Comparison of ENCODE assay signal across 8 cellular contexts in genomic region chr1:145465405-145466144, GRCh38. TPM values are rescaled to one million over a fixed set of nuclear protein-coding genes. Genes with fewer than 3 reads are reported as not detected.
DNase-seq lines count a peak whose midpoint lies in the region; ATAC-seq lines count a peak whose summit lies in the region.
"Not testable (repeated sequence)": the region's sequence is repeated elsewhere in the genome, so short reads cannot be mapped to it uniquely, and the experiment has no call there.

No MANE protein-coding gene starts in this region.

- not testable (repeated sequence) for H3K27me3 Mint-ChIP-seq in CD4-positive, alpha-beta memory T cell
- H3K27me3 Mint-ChIP-seq in activated CD4-positive, alpha-beta memory T cell treated with anti-CD3 and anti-CD28 coated beads, Interleukin-2, amount 10 ng/mL, durations not matched to agents 7 days and 5 days, result peaks cover 13% of the 10 kb centered on the region

- not testable (repeated sequence) for H3K9me3 ChIP-seq in CD4-positive, alpha-beta memory T cell (ENCODE audit: control insufficient read depth in 1 of 2, low read length in 2 of 2); duodenal mucosa (ENCODE audit: control insufficient read depth in 1 of 2, low read length in 2 of 2)

- intact Hi-C loops in CD4-positive, alpha-beta memory T cell (cut with micrococcal nuclease), result not testable (repeated sequence)

- DNase-seq in CD4-positive, alpha-beta memory T cell, result peak; percentile 82 to 91 (median 88)
- DNase-seq in NCI-H774 (lab: John Stamatoyannopoulos, UW) (peak; percentile 79), medulla oblongata (ENCODE audit: extremely low spot score) (peak; percentile 54)
- DNase-seq in activated CD4-positive, alpha-beta memory T cell treated with anti-CD3 and anti-CD28 coated beads, Interleukin-2, amount 10 ng/mL, durations not matched to agents 7 days and 5 days, result peak; percentile 89
- peak; percentile 76 to 82 (median 80) for DNase-seq in stimulated activated CD4-positive, alpha-beta T cell treated with anti-CD3 and anti-CD28 coated beads, TNF-alpha, amount 100 ng/mL, for 24 hours (ENCODE audit: low read depth in 3 of 3)

- not testable (repeated sequence) for H3K4me1 ChIP-seq in CD4-positive, alpha-beta memory T cell (ENCODE audit: insufficient read depth, low read length); duodenal mucosa (ENCODE audit: control insufficient read depth in 1 of 2, insufficient read depth in 2 of 2, low read length in 2 of 2)

- POLR2A ChIA-PET in CD4-positive, alpha-beta memory T cell (lab: Charles Lee; ENCODE audit: partially characterized antibody), result interaction anchor here (0.7 to 0.9 kb wide), 3 partner anchors 40 to 395 kb away, joined by 3 to 6 read pairs (median 4); partner anchors contain the start of gene NBPF20
- POLR2A ChIA-PET in activated CD4-positive, alpha-beta memory T cell treated with anti-CD3 and anti-CD28 coated beads, Interleukin-2, amount 10 ng/mL, durations not matched to agents 7 days and 5 days (lab: Charles Lee), result interaction anchor here (0.6 to 1.2 kb wide), 9 partner anchors 37 to 1053 kb away, joined by 3 to 33 read pairs (median 4); partner anchors contain the start of gene NBPF20

- not testable (repeated sequence) for H3K36me3 ChIP-seq in CD4-positive, alpha-beta memory T cell (ENCODE audit: insufficient read depth, low read length); duodenal mucosa (ENCODE audit: control insufficient read depth in 1 of 2, insufficient read depth in 2 of 2, low read length in 2 of 2)

- not testable (repeated sequence) for H3K9me3 Mint-ChIP-seq in CD4-positive, alpha-beta memory T cell; activated CD4-positive, alpha-beta memory T cell treated with anti-CD3 and anti-CD28 coated beads, Interleukin-2, amount 10 ng/mL, durations not matched to agents 7 days and 5 days

- not testable (repeated sequence) for H3K36me3 Mint-ChIP-seq in CD4-positive, alpha-beta memory T cell; activated CD4-positive, alpha-beta memory T cell treated with anti-CD3 and anti-CD28 coated beads, Interleukin-2, amount 10 ng/mL, durations not matched to agents 7 days and 5 days (ENCODE audit: low read depth)

- CTCF ChIA-PET in CD4-positive, alpha-beta memory T cell (lab: Charles Lee; ENCODE audit: partially characterized antibody); activated CD4-positive, alpha-beta memory T cell treated with anti-CD3 and anti-CD28 coated beads, Interleukin-2, amount 10 ng/mL, durations not matched to agents 7 days and 5 days (lab: Charles Lee): not testable (repeated sequence)

- not testable (repeated sequence) for H3K4me1 Mint-ChIP-seq in CD4-positive, alpha-beta memory T cell; activated CD4-positive, alpha-beta memory T cell treated with anti-CD3 and anti-CD28 coated beads, Interleukin-2, amount 10 ng/mL, durations not matched to agents 7 days and 5 days

- H3K4me3 Mint-ChIP-seq in CD4-positive, alpha-beta memory T cell, result peak overlapping the region; percentile 89 to 99 (median 95)
- H3K4me3 Mint-ChIP-seq in activated CD4-positive, alpha-beta memory T cell treated with anti-CD3 and anti-CD28 coated beads, Interleukin-2, amount 10 ng/mL, durations not matched to agents 7 days and 5 days, result peak overlapping the region; percentile 76

- H3K9ac ChIP-seq in duodenal mucosa (ENCODE audit: low read depth in 1 of 2, low read length in 2 of 2), result peak overlapping the region in 1 of 2 donors; percentile 44

- H3K4me3 ChIP-seq in CD4-positive, alpha-beta memory T cell (ENCODE audit: low read length in 2 of 2), result peak overlapping the region; percentile 39 to 65
- H3K4me3 ChIP-seq in duodenal mucosa (ENCODE audit: low read depth in 1 of 2, low read length in 2 of 2), result peak overlapping the region; percentile 60 to 61

- not testable (repeated sequence) for H3K27me3 ChIP-seq in CD4-positive, alpha-beta memory T cell (ENCODE audit: insufficient read depth, low read length); duodenal mucosa (ENCODE audit: control insufficient read depth in 1 of 2, insufficient read depth in 2 of 2, low read length in 2 of 2)

- peak overlapping the region; percentile 96 to 99 (median 98) for H3K27ac Mint-ChIP-seq in CD4-positive, alpha-beta memory T cell
- peak overlapping the region; percentile 91 for H3K27ac Mint-ChIP-seq in activated CD4-positive, alpha-beta memory T cell treated with anti-CD3 and anti-CD28 coated beads, Interleukin-2, amount 10 ng/mL, durations not matched to agents 7 days and 5 days

- ATAC-seq in GM19452 (IDR thresholded peaks at IDR 0.05; ENCODE audit: unreplicated experiment) (peak; percentile 82), HG03520 (IDR thresholded peaks at IDR 0.05; ENCODE audit: unreplicated experiment) (peak; percentile 90)

- peak overlapping the region; percentile 59 for H3K27ac ChIP-seq in CD4-positive, alpha-beta memory T cell (ENCODE audit: low read depth, low read length)
- not testable (repeated sequence) for H3K27ac ChIP-seq in duodenal mucosa (ENCODE audit: low read depth, low read length)

RNA-seq across cellular contexts. Expression of gene NBPF20, which starts 40.2 kb away (rescaled TPM):
- 1 to 10 TPM; 3.8 to 5.3 TPM for total RNA-seq in CD4-positive, alpha-beta memory T cell
- under 1 TPM; 0.01 to 0.70 TPM for polyA plus RNA-seq in CD4-positive, alpha-beta memory T cell
- 1 to 10 TPM in 1 of 2 experiments, under 1 TPM in 1; 0.90 to 1.2 TPM for total RNA-seq in activated CD4-positive, alpha-beta memory T cell treated with anti-CD3 and anti-CD28 coated beads, Interleukin-2, amount 10 ng/mL, durations not matched to agents 7 days and 5 days
